Comparison of ENCODE assay signal across 25 cellular contexts in genomic region chr12:129675947-129676346, GRCh38.
"Had no signal": no experiment of that assay in that cellular context is flagged by ENCODE, and none has a peak within 500 bp of the region (broad histone marks: within the 10 kb centered on the region; RNA-seq: fewer than 3 reads in every experiment).

No MANE protein-coding gene starts in this region.

- DNase-seq: kidney glomerular epithelial cell; left cardiac atrium; lower lobe of right lung; mammary epithelial cell; mesendoderm; naive B cell; natural killer cell; nephron progenitor cell; ovary; retina; right cardiac atrium; stimulated activated CD4-positive, alpha-beta T cell treated with anti-CD3 and anti-CD28 coated beads, Interleukin-12 subunit alpha, Interleukin-12 subunit beta, amount 100 ng/mL, for 4 hours; stimulated activated CD4-positive, alpha-beta T cell treated with anti-CD3 and anti-CD28 coated beads, Interleukin-15, amount 100 ng/mL, for 24 hours; stimulated activated CD4-positive, alpha-beta T cell treated with anti-CD3 and anti-CD28 coated beads, Interleukin-4, amount 100 ng/mL, for 24 hours; stimulated activated naive CD4-positive, alpha-beta T cell; tibial artery; trophoblast cell; uterus had no signal

- H3K4me3 ChIP-seq: lower lobe of right lung, ovary, prostate gland, skin epidermis, suprapubic skin, thoracic aorta, tibial artery, uterus had no signal

- ATAC-seq: left cardiac atrium; left lobe of liver; lower lobe of right lung; natural killer cell; right cardiac atrium; sciatic nerve; stimulated activated effector memory CD8-positive, alpha-beta T cell treated with anti-CD3 and anti-CD28 coated beads, Interleukin-12 subunit alpha, Interleukin-12 subunit beta, amount 100 ng/mL, for 72 hours had no signal
